Comparison of ENCODE assay signal across 1 cellular context in the genomic region with DNA sequence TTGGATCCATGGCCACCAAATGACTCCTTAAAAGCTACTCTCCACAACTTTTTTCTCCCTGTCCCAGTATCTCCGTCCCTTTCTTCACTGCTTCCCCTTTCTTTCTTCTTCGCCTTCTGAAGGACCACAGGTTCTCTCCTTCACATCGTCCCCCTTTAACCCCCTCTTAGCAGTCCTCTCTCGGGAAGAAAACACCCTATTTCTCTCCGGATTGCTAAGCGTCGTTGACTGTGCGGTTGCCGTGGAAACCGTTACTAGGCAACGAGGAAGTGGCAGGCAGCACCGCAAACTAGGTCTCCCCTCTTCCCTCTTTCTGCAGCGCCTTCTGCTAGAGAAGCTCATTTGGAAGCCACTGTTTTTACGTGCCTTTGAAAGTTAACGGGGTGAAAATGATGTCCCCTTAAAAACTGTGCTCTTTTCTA.
A peak's percentile ranks its signal among the peaks of the same experiment; 100 is the strongest.
TF ChIP-seq lines count a peak whose summit lies in the region.

A gene with protein sequence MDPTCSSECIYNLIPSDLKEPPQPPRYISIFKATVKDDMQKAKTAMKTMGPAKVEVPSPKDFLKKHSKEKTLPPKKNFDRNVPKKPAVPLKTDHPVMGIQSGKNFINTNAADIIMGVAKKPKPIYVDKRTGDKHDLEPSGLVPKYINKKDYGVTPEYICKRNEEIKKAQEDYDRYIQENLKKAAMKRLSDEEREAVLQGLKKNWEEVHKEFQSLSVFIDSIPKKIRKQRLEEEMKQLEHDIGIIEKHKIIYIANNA (minus strand): TSS at position 232 of the 422 bp plus-strand sequence. CDS start 222 bp downstream, at position 10.

TF ChIP-seq in HepG2, 621 proteins besides CTCF, POLR2A, EP300 and RAD21 (continued from another document):
- TF ChIP-seq ZNF777 (CRISPR knock-in tag; IDR thresholded peaks at IDR 0.05) (no peak), RFX3 (CRISPR knock-in tag; IDR thresholded peaks at IDR 0.05) (peak; percentile 98), HNF4A (CRISPR knock-in tag; IDR thresholded peaks at IDR 0.05) (no peak), SIN3A (IDR thresholded peaks at IDR 0.05; ENCODE audit: borderline replicate concordance, low read depth, low read length) (peak; percentile 83), SATB2 (CRISPR knock-in tag; IDR thresholded peaks at IDR 0.05) (no peak)
- TF ChIP-seq, protein P1, sequence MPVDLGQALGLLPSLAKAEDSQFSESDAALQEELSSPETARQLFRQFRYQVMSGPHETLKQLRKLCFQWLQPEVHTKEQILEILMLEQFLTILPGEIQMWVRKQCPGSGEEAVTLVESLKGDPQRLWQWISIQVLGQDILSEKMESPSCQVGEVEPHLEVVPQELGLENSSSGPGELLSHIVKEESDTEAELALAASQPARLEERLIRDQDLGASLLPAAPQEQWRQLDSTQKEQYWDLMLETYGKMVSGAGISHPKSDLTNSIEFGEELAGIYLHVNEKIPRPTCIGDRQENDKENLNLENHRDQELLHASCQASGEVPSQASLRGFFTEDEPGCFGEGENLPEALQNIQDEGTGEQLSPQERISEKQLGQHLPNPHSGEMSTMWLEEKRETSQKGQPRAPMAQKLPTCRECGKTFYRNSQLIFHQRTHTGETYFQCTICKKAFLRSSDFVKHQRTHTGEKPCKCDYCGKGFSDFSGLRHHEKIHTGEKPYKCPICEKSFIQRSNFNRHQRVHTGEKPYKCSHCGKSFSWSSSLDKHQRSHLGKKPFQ (CRISPR knock-in tag; IDR thresholded peaks at IDR 0.05; ENCODE audit: insufficient replicate concordance) = no peak
- TF ChIP-seq, protein P2, sequence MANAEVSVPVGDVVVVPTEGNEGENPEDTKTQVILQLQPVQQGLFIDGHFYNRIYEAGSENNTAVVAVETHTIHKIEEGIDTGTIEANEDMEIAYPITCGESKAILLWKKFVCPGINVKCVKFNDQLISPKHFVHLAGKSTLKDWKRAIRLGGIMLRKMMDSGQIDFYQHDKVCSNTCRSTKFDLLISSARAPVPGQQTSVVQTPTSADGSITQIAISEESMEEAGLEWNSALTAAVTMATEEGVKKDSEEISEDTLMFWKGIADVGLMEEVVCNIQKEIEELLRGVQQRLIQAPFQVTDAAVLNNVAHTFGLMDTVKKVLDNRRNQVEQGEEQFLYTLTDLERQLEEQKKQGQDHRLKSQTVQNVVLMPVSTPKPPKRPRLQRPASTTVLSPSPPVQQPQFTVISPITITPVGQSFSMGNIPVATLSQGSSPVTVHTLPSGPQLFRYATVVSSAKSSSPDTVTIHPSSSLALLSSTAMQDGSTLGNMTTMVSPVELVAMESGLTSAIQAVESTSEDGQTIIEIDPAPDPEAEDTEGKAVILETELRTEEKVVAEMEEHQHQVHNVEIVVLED (CRISPR knock-in tag; IDR thresholded peaks at IDR 0.05; ENCODE audit: borderline replicate concordance) = no peak
- TF ChIP-seq, protein P3, sequence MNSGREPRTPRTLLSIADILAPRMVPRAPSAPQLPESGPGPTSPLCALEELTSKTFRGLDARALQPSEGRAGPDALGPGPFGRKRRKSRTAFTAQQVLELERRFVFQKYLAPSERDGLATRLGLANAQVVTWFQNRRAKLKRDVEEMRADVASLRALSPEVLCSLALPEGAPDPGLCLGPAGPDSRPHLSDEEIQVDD (CRISPR knock-in tag; IDR thresholded peaks at IDR 0.05; ENCODE audit: borderline replicate concordance) = no peak
